Comparison of ENCODE assay signal across 5 cellular contexts in the genomic region with DNA sequence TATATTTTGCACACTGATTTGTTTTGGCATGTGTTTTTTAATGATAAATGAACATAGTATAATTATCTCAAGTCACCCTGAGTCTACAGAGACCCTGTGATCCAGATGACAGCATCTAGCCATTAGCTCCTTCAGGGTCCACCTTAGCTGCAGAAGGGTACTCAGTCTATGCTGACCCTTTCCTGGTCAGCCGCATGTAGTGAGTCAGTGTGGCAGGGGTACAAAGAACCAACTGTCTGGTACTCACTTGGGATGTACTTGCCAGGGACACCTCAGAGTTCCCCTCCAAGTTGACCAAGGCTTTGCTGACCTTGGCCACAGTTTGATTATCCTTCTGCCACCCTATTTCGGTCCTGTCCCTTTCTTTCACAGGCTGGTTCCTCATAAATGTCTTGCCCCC.
"Had no signal": no experiment of that assay in that cellular context is flagged by ENCODE, and none has a peak within 500 bp of the region (broad histone marks: within the 10 kb centered on the region; RNA-seq: fewer than 3 reads in every experiment).

No MANE protein-coding gene starts in this region.

- H3K4me3 Mint-ChIP-seq: IgD-negative memory B cell had no signal

- H3K27me3 Mint-ChIP-seq: IgD-negative memory B cell had no signal

- ATAC-seq: HepG2, K562 had no signal

- H3K4me1 Mint-ChIP-seq: IgD-negative memory B cell had no signal

- DNase-seq: IMR-90 had no signal

- H3K27ac Mint-ChIP-seq: IgD-negative memory B cell had no signal

- H3K27ac ChIP-seq: HL-60 had no signal

- H3K4me3 ChIP-seq: K562 had no signal
